Comparison of ENCODE assay signal across 8 cellular contexts in genomic region chr19:47417746-47418594, GRCh38. TPM values are rescaled to one million over a fixed set of nuclear protein-coding genes. Genes with fewer than 3 reads are reported as not detected.
DNase-seq lines count a peak whose midpoint lies in the region; ATAC-seq, FAIRE-seq and TF ChIP-seq lines count a peak whose summit lies in the region.

No MANE protein-coding gene starts in this region.

- H3K36me3 ChIP-seq in BJ (ENCODE audit: control insufficient read depth, insufficient read depth, low read length): peaks cover 14% of the 10 kb centered on the region
- no peaks in the 10 kb centered on the region for H3K36me3 ChIP-seq in neural cell (ENCODE audit: insufficient read depth, low read length)

- H3F3A ChIP-seq in neural cell (ENCODE audit: insufficient read depth, low read length, poor library complexity, severe bottlenecking): no peaks in the 10 kb centered on the region

- H3K4me3 Mint-ChIP-seq in effector memory CD8-positive, alpha-beta T cell: peak overlapping the region; percentile 61 to 64

- H3K4me3 ChIP-seq in BJ (ENCODE audit: low read depth, low read length) (peak overlapping the region; percentile 91), neural cell (ENCODE audit: low read length) (peak overlapping the region; percentile 91)

- peak overlapping the region; percentile 27 for H2AFZ ChIP-seq in neural cell (ENCODE audit: low read depth, low read length)

- peaks cover 86 to 95% of the 10 kb centered on the region in 2 donors for H3K27me3 Mint-ChIP-seq in effector memory CD8-positive, alpha-beta T cell

- no peak for DNase-seq in BJ (ENCODE audit: low read depth)
- DNase-seq in HTR-8/SVneo (ENCODE audit: insufficient read length, low spot score): no peak
- DNase-seq in effector memory CD8-positive, alpha-beta T cell: no peak
- no peak for DNase-seq in H54 (ENCODE audit: insufficient read length, low spot score)
- DNase-seq in NCI-H187 (lab: John Stamatoyannopoulos, UW): no peak
- DNase-seq in H4 (ENCODE audit: low spot score): no peak

- TF ChIP-seq RAD21 in neural cell (conservative IDR thresholded peaks at IDR 0.05): peak; percentile 12

- H3K9me2 ChIP-seq in neural cell (ENCODE audit: insufficient read depth, low read length): no peaks in the 10 kb centered on the region

- peaks cover 38 to 40% of the 10 kb centered on the region in 2 donors for H3K4me1 Mint-ChIP-seq in effector memory CD8-positive, alpha-beta T cell (ENCODE audit: low read depth in 2 of 2)

- peaks cover 20% of the 10 kb centered on the region for H3K79me2 ChIP-seq in neural cell (replicated peaks; ENCODE audit: insufficient read depth, low read length)

- CTCF ChIA-PET in BJ (lab: Yijun Ruan, JAX): interaction anchor here (0.8 kb wide), 1 partner anchor 27 kb away, joined by 3 read pairs; no protein-coding TSS in a partner anchor

- H3K9me3 ChIP-seq in neural cell (ENCODE audit: low read length): no peaks in the 10 kb centered on the region

- no peaks in the 10 kb centered on the region for H4K20me1 ChIP-seq in neural cell (ENCODE audit: insufficient read depth)

- POLR2A ChIA-PET in BJ (lab: Charles Lee): no interaction called here

- H3K4me2 ChIP-seq in neural cell (ENCODE audit: low read length): peak overlapping the region; percentile 97

- peaks cover 10% of the 10 kb centered on the region for H3K36me3 Mint-ChIP-seq in effector memory CD8-positive, alpha-beta T cell (ENCODE audit: insufficient read depth)

- H3K9me3 Mint-ChIP-seq in effector memory CD8-positive, alpha-beta T cell: no peaks in the 10 kb centered on the region

- H3K27ac ChIP-seq in neural cell (ENCODE audit: low read length): peak overlapping the region; percentile 83

- FAIRE-seq in HTR-8/SVneo (lab: Jason Lieb, UNC) (peak; percentile 90), H54 (lab: Jason Lieb, UNC) (no peak)

- H3K27ac Mint-ChIP-seq in effector memory CD8-positive, alpha-beta T cell: peak overlapping the region in 1 of 2 donors; percentile 16

- TF ChIP-seq POLR2A in H54 (IDR thresholded peaks at IDR 0.05; ENCODE audit: low read depth, low read length): no peak

- H3K27me3 ChIP-seq in BJ (ENCODE audit: control insufficient read depth, insufficient read depth, low read length) (peaks cover 21% of the 10 kb centered on the region), neural cell (ENCODE audit: insufficient read depth, low read depth, low read length) (no peaks in the 10 kb centered on the region)

- no peak for TF ChIP-seq CTCF in BJ (IDR thresholded peaks at IDR 0.05; ENCODE audit: insufficient read depth, low read depth, low read length)
- TF ChIP-seq CTCF in neural cell (IDR thresholded peaks at IDR 0.05; ENCODE audit: poor library complexity, severe bottlenecking): peak; percentile 14

- ATAC-seq in effector memory CD8-positive, alpha-beta T cell (replicated peaks): peak; percentile 34
- ATAC-seq in GM21381 (IDR thresholded peaks at IDR 0.05; ENCODE audit: unreplicated experiment): no peak

- peak; percentile 27 for TF ChIP-seq EP300 in neural cell (conservative IDR thresholded peaks at IDR 0.05; ENCODE audit: poor library complexity, severe bottlenecking)

- H3K9ac ChIP-seq in neural cell (ENCODE audit: low read length): peak overlapping the region; percentile 94

TF ChIP-seq in neural cell, 6 proteins besides CTCF, POLR2A, EP300 and RAD21:
- peak; percentile 45 for TF ChIP-seq POLR2AphosphoS5 (IDR thresholded peaks at IDR 0.05)
- peak; percentile 96 for TF ChIP-seq MXI1 (conservative IDR thresholded peaks at IDR 0.05; ENCODE audit: poor library complexity, severe bottlenecking)
- TF ChIP-seq TAF1 (IDR thresholded peaks at IDR 0.05; ENCODE audit: low read depth): no peak
- TF ChIP-seq EZH2 (IDR thresholded peaks at IDR 0.05; ENCODE audit: borderline replicate concordance, insufficient read depth, low read length, poor library complexity, severe bottlenecking): no peak
- TF ChIP-seq REST (IDR thresholded peaks at IDR 0.05; ENCODE audit: borderline replicate concordance): peak; percentile 30
- TF ChIP-seq SMC3 (conservative IDR thresholded peaks at IDR 0.05; ENCODE audit: poor library complexity): peak; percentile 24

RNA-seq across cellular contexts. Expression of gene MEIS3, which starts 1.4 kb away (rescaled TPM):
- polyA plus RNA-seq in BJ (2011; rRNA removed) (35.0 and 51.3 TPM in 2 replicates), neural cell (357 and 379 TPM in 2 replicates)
- polyA minus RNA-seq in BJ (2011; rRNA and poly(A)+ RNA removed): 69.0 and 80.9 TPM in 2 replicates
- 171 and 197 TPM in 2 replicates for polyA minus RNA-seq in neural cell
- total RNA-seq in H4 (2014; rRNA removed; shearing (Covaris generic)): 45.8 and 52.2 TPM in 2 replicates

RNA-seq across cellular contexts. Expression of gene SLC8A2, which starts 53.7 kb away (rescaled TPM):
- polyA plus RNA-seq in BJ (2011; rRNA removed) (0.02 TPM in 1 of 2 replicates, not detected in the other), neural cell (14.1 and 18.3 TPM in 2 replicates)
- polyA minus RNA-seq in BJ (2011; rRNA and poly(A)+ RNA removed): 0.62 TPM in 1 of 2 replicates, not detected in the other
- 35.7 and 51.1 TPM in 2 replicates for polyA minus RNA-seq in neural cell
- total RNA-seq in H4 (2014; rRNA removed; shearing (Covaris generic)): 0.19 TPM in 1 of 2 replicates, not detected in the other

Comparison
In these comparisons a context has a peak if more than half of its experiments do, and no peak if none do; other contexts are left out.
1. RNA of gene SLC8A2, which starts 53.7 kb away (polyA plus RNA-seq): 14.1 to 18.3 TPM in neural cell; 0.02 TPM in BJ; every median in the first group is over 10 times any median in the second.